ENCODE assay signal across 11 cellular contexts in genomic region chr2:237487496-237487895, GRCh38. TPM values are rescaled to one million over a fixed set of nuclear protein-coding genes. Genes with fewer than 3 reads are reported as not detected.
DNase-seq lines count a peak whose midpoint lies in the region; ATAC-seq and TF ChIP-seq lines count a peak whose summit lies in the region.
"Had no signal": no experiment of that assay in that cellular context is flagged by ENCODE, and none has a peak within 500 bp of the region (broad histone marks: within the 10 kb centered on the region; RNA-seq: fewer than 3 reads in every experiment).

No MANE protein-coding gene starts in this region.

- H3K36me3 ChIP-seq in mucosa of stomach (ENCODE audit: control insufficient read depth, insufficient read depth, low read length) (peaks cover 21% of the 10 kb centered on the region), aorta (ENCODE audit: control insufficient read depth in 1 of 2, insufficient read depth in 2 of 2, low read length in 1 of 2) (no peaks in the 10 kb centered on the region)

- no peak for TF ChIP-seq CTCF in fibroblast of mammary gland (conservative IDR thresholded peaks at IDR 0.05; ENCODE audit: control insufficient read depth, insufficient read depth, low read depth, low read length)

- intact Hi-C loops in aorta (cut with DNase I) = no loop called here

- H3K4me3 ChIP-seq in fibroblast of mammary gland (ENCODE audit: control insufficient read depth, low read depth, low read length) = peak overlapping the region; percentile 75
- H3K4me3 ChIP-seq in mucosa of stomach (ENCODE audit: low read length) = peak overlapping the region; percentile 94
- H3K4me3 ChIP-seq in aorta (ENCODE audit: low read length in 2 of 2) = peak overlapping the region in 1 of 2 donors; percentile 12

- no peak overlapping the region for H3K27ac ChIP-seq in aorta (ENCODE audit: low read depth in 1 of 2, low read length in 2 of 2)

- H3K9me3 ChIP-seq in mucosa of stomach (ENCODE audit: control insufficient read depth, low read length) (no peaks in the 10 kb centered on the region), aorta (ENCODE audit: control insufficient read depth, low read length) (peaks cover 6% of the 10 kb centered on the region)

- H3K4me1 ChIP-seq in mucosa of stomach (ENCODE audit: control insufficient read depth, insufficient read depth, low read length) (peaks cover 55% of the 10 kb centered on the region), aorta (ENCODE audit: control insufficient read depth in 1 of 2, insufficient read depth in 2 of 2, low read length in 2 of 2) (no peaks in the 10 kb centered on the region)

- ATAC-seq in aorta (ENCODE audit: low FRiP score) = peak; percentile 21
- no peak for ATAC-seq in HG02884 (IDR thresholded peaks at IDR 0.05; ENCODE audit: unreplicated experiment)
- ATAC-seq: T-helper 17 cell had no signal

- DNase-seq in DMS53 (lab: John Stamatoyannopoulos, UW) = peak; percentile 69
- DNase-seq in DMS53 treated with DMSO at 0.1 percent for 48 hours (lab: John Stamatoyannopoulos, UW; ENCODE audit: unreplicated experiment) = no peak
- DNase-seq in fibroblast of mammary gland (ENCODE audit: low read depth) = peak; percentile 33
- peak in 1 of 2 donors; percentile 68 for DNase-seq in aorta
- no peak for DNase-seq in islet precursor cell
- DNase-seq in activated CD4-positive, alpha-beta T cell treated with anti-CD3 and anti-CD28 coated beads, Interleukin-2, amount 50 U/mL, for 48 hours = no peak
- DNase-seq: 8988T; activated T-cell treated with anti-CD3 and anti-CD28 coated beads, Interleukin-2, amount 50 U/mL, for 4 hours; T-helper 17 cell had no signal

- peaks cover 8% of the 10 kb centered on the region for H3K27me3 ChIP-seq in mucosa of stomach (ENCODE audit: control insufficient read depth, insufficient read depth, low read length)
- no peaks in the 10 kb centered on the region for H3K27me3 ChIP-seq in aorta (ENCODE audit: control insufficient read depth in 1 of 2, insufficient read depth in 2 of 2, low read length in 1 of 2)

- 44 to 50% methylated on average over 14 of the region's 14 CpGs for WGBS in aorta, 2 donors

- peak overlapping the region; percentile 98 for H3K9ac ChIP-seq in mucosa of stomach (ENCODE audit: low read length)

RNA-seq across cellular contexts. Expression of gene MLPH, which starts 0.4 kb away (rescaled TPM):
- 10 to 100 TPM in 1 of 2 donors, 1 to 10 TPM in 1; 3.4 to 10.1 TPM for total RNA-seq in aorta
- polyA plus RNA-seq in aorta = 1 to 10 TPM; 2.3 to 4.5 TPM
- total RNA-seq: T-helper 17 cell had no signal

Comparison
In these comparisons a context has a peak if more than half of its experiments do, and no peak if none do; other contexts are left out.
1. DNase-seq: peak in DMS53 (single experiment) and fibroblast of mammary gland (single experiment); none in DMS53 treated with DMSO at 0.1 percent for 48 hours (single experiment), islet precursor cell (single experiment) and activated CD4-positive, alpha-beta T cell treated with anti-CD3 and anti-CD28 coated beads, Interleukin-2, amount 50 U/mL, for 48 hours (0 of 2).